In genomic region chr2:32760628-32761027, GRCh38 we compare ENCODE assay signal across 25 cellular contexts.
A peak's percentile ranks its signal among the peaks of the same experiment; 100 is the strongest.
DNase-seq lines count a peak whose midpoint lies in the region; FAIRE-seq and TF ChIP-seq lines count a peak whose summit lies in the region.
"Had no signal": no experiment of that assay in that cellular context is flagged by ENCODE, and none has a peak within 500 bp of the region (broad histone marks: within the 10 kb centered on the region; RNA-seq: fewer than 3 reads in every experiment).

No MANE protein-coding gene starts in this region.

- TF ChIP-seq EP300 in H1 (IDR thresholded peaks at IDR 0.05; ENCODE audit: borderline replicate concordance in 1 of 2, low read depth in 2 of 2, low read length in 2 of 2), result no peak

- H4K8ac ChIP-seq in H1 (ENCODE audit: extremely low read depth, insufficient read depth, low read length), result no peak overlapping the region

- TF ChIP-seq POLR2A in H1 (IDR thresholded peaks at IDR 0.05; ENCODE audit: control extremely low read depth in 1 of 2, low read depth in 2 of 2, low read length in 2 of 2) (no peak), Peyer's patch (IDR thresholded peaks at IDR 0.05) (no peak)

- no peak overlapping the region for H3K27ac ChIP-seq in H1 (ENCODE audit: low read depth, low read length)
- no peak overlapping the region for H3K27ac ChIP-seq in Peyer's patch
- H3K27ac ChIP-seq: 22Rv1; BLaER1 treated with 17β-estradiol and CSF1 and Interleukin-3, amounts not matched to agents 10 nM and 100 nM; GM23248 had no signal

- no peak overlapping the region for H2BK5ac ChIP-seq in H1 (ENCODE audit: low read depth, low read length)

- H3K56ac ChIP-seq in H1 (replicated peaks; ENCODE audit: insufficient read length, low read depth, low read length), result no peak overlapping the region

- TF ChIP-seq RAD21 in H1 (IDR thresholded peaks at IDR 0.05 in 1 of 2, conservative IDR thresholded peaks at IDR 0.05 in 1 of 2; ENCODE audit: low read depth in 2 of 2, low read length in 2 of 2), result no peak

- H3K27me3 Mint-ChIP-seq in nephron progenitor cell (ENCODE audit: low read depth, poor library complexity), result no peaks in the 10 kb centered on the region
- H3K27me3 Mint-ChIP-seq: CD4-positive, alpha-beta T cell; CD8-positive, alpha-beta memory T cell had no signal

- POLR2A ChIA-PET in H1 (lab: Charles Lee; ENCODE audit: partially characterized antibody), result no interaction called here

- TF ChIP-seq CTCF in H1 (IDR thresholded peaks at IDR 0.05; ENCODE audit: control extremely low read depth in 1 of 3, insufficient read depth in 1 of 3, low read depth in 1 of 3, low read length in 3 of 3) (no peak), nephron progenitor cell (IDR thresholded peaks at IDR 0.05) (no peak), Peyer's patch (IDR thresholded peaks at IDR 0.05) (no peak)

- H3K36me3 ChIP-seq in H1 (ENCODE audit: control insufficient read depth in 2 of 4, insufficient read depth in 4 of 4, low read length in 3 of 4) (peaks cover 0 to 10% (median 0%) of the 10 kb centered on the region in 4 experiments; a peak in 2 of 8 replicates), Peyer's patch (peaks cover 0 to 4% (median 0%) of the 10 kb centered on the region in 3 donors)

- no peaks in the 10 kb centered on the region; the same call in 1 of the 2 replicates for H3K23me2 ChIP-seq in H1 (ENCODE audit: low read depth, low read length)

- no peak overlapping the region for H2BK12ac ChIP-seq in H1 (ENCODE audit: low read depth, low read length)

- no peaks in the 10 kb centered on the region for H4K20me1 ChIP-seq in H1 (replicated peaks in 1 of 2; ENCODE audit: control insufficient read depth in 1 of 2, insufficient read depth in 2 of 2, low read length in 2 of 2)
- H4K20me1 ChIP-seq: BLaER1 treated with 17β-estradiol and CSF1 and Interleukin-3, amounts not matched to agents 10 nM and 100 nM had no signal

- no peaks in the 10 kb centered on the region for H3K27me3 ChIP-seq in H1 (replicated peaks in 1 of 4; ENCODE audit: control insufficient read depth in 3 of 4, extremely low read depth in 1 of 4, insufficient read depth in 3 of 4, low read length in 3 of 4)
- no peaks in the 10 kb centered on the region for H3K27me3 ChIP-seq in Peyer's patch
- H3K27me3 ChIP-seq: BE2C; BLaER1 treated with 17β-estradiol and CSF1 and Interleukin-3, amounts not matched to agents 10 nM and 100 nM had no signal

- no peak overlapping the region for H4K5ac ChIP-seq in H1 (ENCODE audit: insufficient read length, low read depth, low read length)

- H3K36me3 Mint-ChIP-seq in nephron progenitor cell (ENCODE audit: low read depth), result peaks cover 38% of the 10 kb centered on the region

- no peak overlapping the region for H3K14ac ChIP-seq in H1 (ENCODE audit: insufficient read length)

- H3K4me3 ChIP-seq in H1 (ENCODE audit: extremely low read depth in 1 of 4, insufficient read depth in 2 of 4, low read depth in 3 of 4, low read length in 4 of 4) (no peak overlapping the region), Peyer's patch (no peak overlapping the region)
- H3K4me3 ChIP-seq: BLaER1 treated with 17β-estradiol and CSF1 and Interleukin-3, amounts not matched to agents 10 nM and 100 nM; GM12878; GM23248; HAP-1 had no signal

- no peak overlapping the region for H3K4me2 ChIP-seq in H1 (ENCODE audit: insufficient read depth in 1 of 2, low read depth in 2 of 2, low read length in 2 of 2)
- H3K4me2 ChIP-seq: BLaER1 treated with 17β-estradiol and CSF1 and Interleukin-3, amounts not matched to agents 10 nM and 100 nM had no signal

- H3K9me3 Mint-ChIP-seq in nephron progenitor cell, result peaks cover 5% of the 10 kb centered on the region
- H3K9me3 Mint-ChIP-seq: CD4-positive, alpha-beta T cell; CD8-positive, alpha-beta memory T cell; HFFc6 had no signal

- H2BK15ac ChIP-seq in H1 (ENCODE audit: low read length), result 0 out of 2 replicates have a peak overlapping the region, but pooled peaks have one; percentile 16

- no peaks in the 10 kb centered on the region for H3K4me1 Mint-ChIP-seq in nephron progenitor cell

- H3K4ac ChIP-seq in H1 (replicated peaks; ENCODE audit: insufficient read length, low read depth, low read length), result no peak overlapping the region

- peaks cover 0 to 3% of the 10 kb centered on the region in 2 experiments; a peak in 1 of 4 replicates for H3K9me3 ChIP-seq in H1 (ENCODE audit: insufficient read depth in 2 of 2, low read depth in 1 of 2, low read length in 1 of 2)
- no peaks in the 10 kb centered on the region for H3K9me3 ChIP-seq in Peyer's patch
- H3K9me3 ChIP-seq: BE2C, HAP-1 had no signal

- no peak overlapping the region for H3K18ac ChIP-seq in H1 (ENCODE audit: extremely low read depth, low read length)

- H3K4me1 ChIP-seq in H1 (replicated peaks in 1 of 4; ENCODE audit: control insufficient read depth in 3 of 4, insufficient read depth in 4 of 4, low read length in 3 of 4), result no peaks in the 10 kb centered on the region
- H3K4me1 ChIP-seq in Peyer's patch, result no peaks in the 10 kb centered on the region
- H3K4me1 ChIP-seq: BE2C; BLaER1 treated with 17β-estradiol and CSF1 and Interleukin-3, amounts not matched to agents 10 nM and 100 nM; HAP-1 had no signal

- CTCF ChIA-PET in H1 (lab: Charles Lee; ENCODE audit: partially characterized antibody), result interaction anchor here (1.7 kb wide), 2 partner anchors 12 to 13 kb away, joined by 4 to 5 read pairs; no protein-coding TSS in a partner anchor

- H3K79me2 ChIP-seq in H1 (ENCODE audit: control insufficient read depth in 1 of 2, insufficient read depth in 2 of 2, low read length in 2 of 2), result no peaks in the 10 kb centered on the region

- no peak overlapping the region for H3K4me3 Mint-ChIP-seq in nephron progenitor cell
- H3K4me3 Mint-ChIP-seq: CD14-positive monocyte; CD4-positive, alpha-beta T cell; CD8-positive, alpha-beta memory T cell; HFFc6 had no signal

- peak; percentile 70 for DNase-seq in NCI-H82 (lab: John Stamatoyannopoulos, UW)
- no peak for DNase-seq in NCI-H82 treated with DMSO at 0.1 percent for 48 hours (lab: John Stamatoyannopoulos, UW; ENCODE audit: unreplicated experiment)
- no peak for DNase-seq in H1 (ENCODE audit: low read depth in 1 of 2, low spot score in 2 of 2)
- no peak for DNase-seq in nephron progenitor cell
- DNase-seq in pons (ENCODE audit: low spot score), result peak; percentile 33
- DNase-seq in SK-N-DZ (ENCODE audit: low spot score), result no peak
- no peak for DNase-seq in Peyer's patch
- DNase-seq in T-helper 2 cell, result no peak
- DNase-seq: BE2C; CD4-positive, alpha-beta T cell; CD8-positive, alpha-beta memory T cell; DMS 273 treated with DMSO at 0.1 percent for 48 hours; DMS79; EL; GDM1; GM23248; HFFc6 had no signal

- H3K79me1 ChIP-seq in H1 (ENCODE audit: low read depth, low read length), result no peaks in the 10 kb centered on the region

- no peak overlapping the region for H2BK120ac ChIP-seq in H1 (replicated peaks; ENCODE audit: low read depth, low read length)

- no peak overlapping the region for H2BK20ac ChIP-seq in H1 (ENCODE audit: low read length)

- no peak overlapping the region for H3K23ac ChIP-seq in H1 (ENCODE audit: insufficient read length)

- no peak overlapping the region for H2AK5ac ChIP-seq in H1 (ENCODE audit: low read depth, low read length)

- WGBS in H1 (ENCODE audit: extremely low coverage in 1 of 2, insufficient coverage in 1 of 2, insufficient read length in 1 of 2, insufficient replicate concordance in 2 of 2, low coverage in 1 of 2, low lambda C conversion rate in 2 of 2, missing lambda C conversion rate in 1 of 2), 2 experiments, result 93% methylated on average over 4 of the region's 4 CpGs; no CpG with 5 or more reads in 1 of the 2 experiments

- H3K27ac Mint-ChIP-seq in nephron progenitor cell, result peak overlapping the region; percentile 40
- H3K27ac Mint-ChIP-seq: CD4-positive, alpha-beta T cell; HFFc6 had no signal

- no peak overlapping the region for H2AFZ ChIP-seq in H1 (ENCODE audit: low read length)
- H2AFZ ChIP-seq: GM23248 had no signal

- no peak overlapping the region for H3K9ac ChIP-seq in H1 (replicated peaks in 1 of 4; ENCODE audit: extremely low read depth in 1 of 4, low read depth in 3 of 4, low read length in 3 of 4)
- H3K9ac ChIP-seq: BLaER1 treated with 17β-estradiol and CSF1 and Interleukin-3, amounts not matched to agents 10 nM and 100 nM; GM23248 had no signal

- FAIRE-seq in H1 (lab: Jason Lieb, UNC), result no peak
- FAIRE-seq: A204.1, GM12878, GM19239, H54 had no signal

- H4K91ac ChIP-seq in H1 (replicated peaks; ENCODE audit: insufficient read length, low read length), result no peak overlapping the region

TF ChIP-seq in H1, 55 proteins besides CTCF, POLR2A, EP300 and RAD21 (continues in another document):
- TF ChIP-seq TAF7 (optimal IDR thresholded peaks at IDR 0.05; ENCODE audit: borderline replicate concordance, low read depth, low read length) (no peak), PHF8 (conservative IDR thresholded peaks at IDR 0.05; ENCODE audit: low read depth, low read length) (no peak), BACH1 (IDR thresholded peaks at IDR 0.05; ENCODE audit: low read length) (no peak), POU5F1 (IDR thresholded peaks at IDR 0.05; ENCODE audit: low read depth, low read length) (no peak), KDM4A (IDR thresholded peaks at IDR 0.05; ENCODE audit: low read depth, low read length, severe bottlenecking) (no peak), ASH2L (IDR thresholded peaks at IDR 0.05; ENCODE audit: low read length) (no peak), KDM5A (IDR thresholded peaks at IDR 0.05; ENCODE audit: low read length) (no peak), ZNF274 (IDR thresholded peaks at IDR 0.05; ENCODE audit: borderline replicate concordance, extremely low read depth, low read length) (no peak), RXRA (IDR thresholded peaks at IDR 0.05; ENCODE audit: insufficient read depth, low read depth, low read length) (no peak), BRCA1 (IDR thresholded peaks at IDR 0.05; ENCODE audit: low read depth, low read length) (no peak), MAFK (IDR thresholded peaks at IDR 0.05; ENCODE audit: low read depth, low read length) (no peak), NRF1 (IDR thresholded peaks at IDR 0.05; ENCODE audit: low read depth, low read length) (no peak)

Comparison
In these comparisons a context has a peak if more than half of its experiments do, and no peak if none do; other contexts are left out.
1. DNase-seq: peak in NCI-H82 (single experiment) and pons (single experiment); none in NCI-H82 treated with DMSO at 0.1 percent for 48 hours (single experiment), H1 (0 of 2), nephron progenitor cell (single experiment), SK-N-DZ (single experiment), Peyer's patch (0 of 3) and T-helper 2 cell (0 of 5).